ENCODE assay signal across 8 cellular contexts in genomic region chr2:46297546-46298271, GRCh38. TPM values are rescaled to one million over a fixed set of nuclear protein-coding genes. Genes with fewer than 3 reads are reported as not detected.
DNase-seq lines count a peak whose midpoint lies in the region; ATAC-seq, FAIRE-seq and TF ChIP-seq lines count a peak whose summit lies in the region.

No MANE protein-coding gene starts in this region.

- intact Hi-C loops in dorsolateral prefrontal cortex (cut with DNase I), result loop anchor here in 1 of 2 donors (5.0 kb wide), 2 partner anchors 70 to 250 kb away; no protein-coding TSS in a partner anchor

- H2AFZ ChIP-seq in mesenchymal stem cell (ENCODE audit: low read depth, low read length), result peak overlapping the region; percentile 10

- H3K4me2 ChIP-seq in mesenchymal stem cell (ENCODE audit: low read length, poor library complexity, severe bottlenecking), result peak overlapping the region; percentile 99

- H3K4me3 ChIP-seq in dorsolateral prefrontal cortex (peak overlapping the region; percentile 42 to 78 (median 69)), mesenchymal stem cell (ENCODE audit: insufficient read depth in 1 of 2, low read depth in 1 of 2, low read length in 2 of 2) (peak overlapping the region; percentile 75 to 88)

- peak; percentile 39 for ATAC-seq in GM21576 (IDR thresholded peaks at IDR 0.05; ENCODE audit: unreplicated experiment)

- H3K27ac ChIP-seq in dorsolateral prefrontal cortex (peak overlapping the region in 58 of 59 donors; percentile 26 to 93 (median 82)), mesenchymal stem cell (ENCODE audit: low read length, poor library complexity, severe bottlenecking) (no peak overlapping the region)

- H2AK5ac ChIP-seq in mesenchymal stem cell (ENCODE audit: low read length, severe bottlenecking), result no peak overlapping the region

- H3K23ac ChIP-seq in mesenchymal stem cell (ENCODE audit: low read length in 2 of 2), result peak overlapping the region in 1 of 2 experiments; percentile 95

- H2BK12ac ChIP-seq in mesenchymal stem cell (ENCODE audit: low read length in 2 of 2), result peak overlapping the region in 1 of 2 experiments; percentile 85

- peaks cover 15% of the 10 kb centered on the region for H3K79me1 ChIP-seq in mesenchymal stem cell (replicated peaks; ENCODE audit: low read length, poor library complexity, severe bottlenecking)

- peak overlapping the region; percentile 72 to 81 for H3K18ac ChIP-seq in mesenchymal stem cell (ENCODE audit: low read depth in 1 of 2, low read length in 2 of 2)

- DNase-seq in D721Med (ENCODE audit: insufficient read length, low spot score), result peak; percentile 38
- peak; percentile 31 for DNase-seq in M059J (ENCODE audit: low read depth)
- peak; percentile 71 for DNase-seq in activated CD4-positive, alpha-beta T cell treated with anti-CD3 and anti-CD28 coated beads for 48 hours
- DNase-seq in dorsolateral prefrontal cortex, result peak in 1 of 10 donors; percentile 13
- DNase-seq in mesenchymal stem cell, result peak; percentile 38
- DNase-seq in stimulated activated CD8-positive, alpha-beta memory T cell treated with anti-CD3 and anti-CD28 coated beads, Interleukin-2, amount 100 ng/mL, for 1 hour (ENCODE audit: low read depth in 2 of 2), result peak; percentile 47 to 73
- no peak for DNase-seq in NCI-H1092 (lab: John Stamatoyannopoulos, UW)

- H3K36me3 ChIP-seq in mesenchymal stem cell (ENCODE audit: control insufficient read depth in 1 of 2, insufficient read depth in 2 of 2, low read depth in 1 of 2, low read length in 2 of 2), result no peaks in the 10 kb centered on the region

- peak overlapping the region; percentile 36 to 86 for H3K4ac ChIP-seq in mesenchymal stem cell (ENCODE audit: low read depth in 1 of 2, low read length in 2 of 2)

- peak overlapping the region; percentile 66 for H2BK120ac ChIP-seq in mesenchymal stem cell (ENCODE audit: low read depth, low read length)

- H4K91ac ChIP-seq in mesenchymal stem cell (ENCODE audit: low read length), result no peak overlapping the region

- TF ChIP-seq CTCF in D721Med (IDR thresholded peaks at IDR 0.05; ENCODE audit: insufficient read depth, missing control alignments) (no peak), dorsolateral prefrontal cortex (IDR thresholded peaks at IDR 0.05 in 54 of 56, conservative IDR thresholded peaks at IDR 0.05 in 2 of 56; ENCODE audit: low read depth in 1 of 56, partially characterized antibody in 56 of 56) (no peak)

- H4K8ac ChIP-seq in mesenchymal stem cell (ENCODE audit: low read length), result no peak overlapping the region

- no peak for FAIRE-seq in D721Med (lab: Jason Lieb, UNC)

- peak overlapping the region; percentile 89 for H3K9ac ChIP-seq in mesenchymal stem cell (ENCODE audit: low read length)

- H3K27me3 ChIP-seq in dorsolateral prefrontal cortex (peaks cover 0 to 49% (median 17%) of the 10 kb centered on the region in 45 donors), mesenchymal stem cell (ENCODE audit: control insufficient read depth in 1 of 2, insufficient read depth in 1 of 2, low read length in 2 of 2) (peaks cover 0 to 11% of the 10 kb centered on the region in 2 experiments)

- peak overlapping the region in 1 of 2 experiments; percentile 93 for H3K14ac ChIP-seq in mesenchymal stem cell (ENCODE audit: low read length in 2 of 2)

- WGBS in mesenchymal stem cell, result under 1% methylated on average over 65 of the region's 65 CpGs

- no peak overlapping the region for H2BK15ac ChIP-seq in mesenchymal stem cell (ENCODE audit: low read depth, poor library complexity, severe bottlenecking)

- no peak overlapping the region for H2BK5ac ChIP-seq in mesenchymal stem cell (ENCODE audit: low read depth, low read length, poor library complexity, severe bottlenecking)

- H3K4me1 ChIP-seq in mesenchymal stem cell (ENCODE audit: control insufficient read depth, insufficient read depth, low read depth, low read length), result peaks cover 21% of the 10 kb centered on the region

- H3K9me3 ChIP-seq in mesenchymal stem cell (ENCODE audit: control insufficient read depth, low read length), result no peaks in the 10 kb centered on the region

RNA-seq across cellular contexts. Expression of gene EPAS1, which starts 0.5 kb away (rescaled TPM):
- total RNA-seq in M059J (2014; rRNA removed; shearing (Covaris generic)), result 22.0 and 23.7 TPM in 2 replicates
- total RNA-seq in dorsolateral prefrontal cortex, result 100 to 1,000 TPM in 100 of 120 experiments, 10 to 100 TPM in 20; 63.6 to 481 (median 129) TPM
- polyA plus RNA-seq in mesenchymal stem cell (2013, experiment 1 of 2), result 237 TPM
- polyA plus RNA-seq in mesenchymal stem cell (2013, experiment 2 of 2), result 244 TPM
